ENCODE assay signal across 34 cellular contexts in the genomic region with DNA sequence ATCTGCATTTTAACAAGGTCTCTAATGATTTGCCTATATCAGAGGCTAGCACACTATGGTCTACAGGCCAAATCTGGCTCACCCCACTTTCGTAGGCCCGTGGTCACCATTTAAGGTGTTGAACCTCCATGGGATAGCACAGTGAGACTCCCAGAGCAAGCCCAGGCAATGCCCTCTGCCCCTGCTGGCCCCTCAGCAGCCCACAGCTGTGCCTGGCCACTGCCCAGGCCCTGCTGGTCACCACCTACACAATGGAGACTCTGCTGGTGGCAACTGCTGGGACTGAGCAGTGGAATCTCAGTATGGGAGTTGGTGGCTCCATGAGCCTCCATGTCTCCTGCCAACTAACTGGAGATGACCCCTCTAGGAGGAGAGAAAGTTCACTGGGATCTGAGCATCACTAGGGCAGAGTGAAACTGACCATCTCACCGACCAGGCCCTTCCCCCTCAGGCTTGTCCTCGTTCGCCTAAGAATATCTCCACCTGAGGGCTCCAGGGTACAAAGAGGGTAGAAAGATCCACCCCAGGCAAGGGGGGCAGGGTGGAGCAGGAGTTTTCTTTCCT. TPM values are rescaled to one million over a fixed set of nuclear protein-coding genes. Genes with fewer than 3 reads are reported as not detected.
"Had no signal": no experiment of that assay in that cellular context is flagged by ENCODE, and none has a peak within 500 bp of the region (broad histone marks: within the 10 kb centered on the region; RNA-seq: fewer than 3 reads in every experiment).

No MANE protein-coding gene starts in this region.

- H3K27ac Mint-ChIP-seq: activated CD4-positive, alpha-beta memory T cell treated with anti-CD3 and anti-CD28 coated beads, Interleukin-2, amount 10 ng/mL, durations not matched to agents 7 days and 5 days; activated CD4-positive, alpha-beta T cell treated with anti-CD3 and anti-CD28 coated beads, Interleukin-2, amount 10 ng/mL, durations not matched to agents 7 days and 5 days; activated naive CD8-positive, alpha-beta T cell treated with anti-CD3 and anti-CD28 coated beads, Interleukin-2, amount 10 ng/mL, durations not matched to agents 7 days and 5 days; activated T-cell treated with anti-CD3 and anti-CD28 coated beads, Interleukin-2, amount 50 U/mL, for 72 hours; activated T-helper 2 cell treated with anti-CD3 and anti-CD28 coated beads, Interferon-gamma antibody, Interleukin-2, Interleukin-4, amounts not matched to agents 10 μg/mL and 5 μg/mL and 100 μg/mL, durations not matched to agents 14 hours and 24 hours and 36 hours; T-cell had no signal

- H3K27ac ChIP-seq: adrenal gland, body of pancreas, cardiac muscle cell, SK-N-MC had no signal

- H3K4me1 ChIP-seq: adrenal gland, body of pancreas had no signal

- DNase-seq: activated CD4-positive, alpha-beta memory T cell treated with anti-CD3 and anti-CD28 coated beads, Interleukin-2, amount 10 ng/mL, durations not matched to agents 7 days and 5 days; activated CD4-positive, alpha-beta T cell treated with anti-CD3 and anti-CD28 coated beads, Interleukin-2, amount 10 ng/mL, durations not matched to agents 7 days and 5 days; activated CD4-positive, CD25-positive, alpha-beta regulatory T cell; activated gamma-delta T cell treated with Interleukin-2 at 50 U/mL for 16 hours; activated naive CD4-positive, alpha-beta T cell treated with anti-CD3 and anti-CD28 coated beads, Interleukin-2, amount 50 U/mL, for 16 hours; activated naive CD8-positive, alpha-beta T cell treated with anti-CD3 and anti-CD28 coated beads, Interleukin-2, amount 10 ng/mL, durations not matched to agents 7 days and 5 days; activated T-cell treated with anti-CD3 and anti-CD28 coated beads, Interleukin-2, amount 50 U/mL, for 72 hours; adrenal gland; anterior cingulate cortex; body of pancreas; Karpas-422; MM.1S; NCI-H1105; NCI-H1436; NCI-H1694 treated with DMSO at 0.1 percent for 48 hours; NCI-H2029 treated with DMSO at 0.1 percent for 48 hours; NCI-H345; NCI-H510A; NCI-H526 treated with DMSO at 0.1 percent for 48 hours; NCI-H82; NK-92 treated with Interleukin-12 subunit alpha and Interleukin-12 subunit beta, amount 100 ng/mL, for 24 hours; OCI-M1; RPMI8226; T-cell; T-helper 2 cell; T1000 had no signal

- H3K36me3 ChIP-seq: adrenal gland, cardiac muscle cell had no signal

- H3K4me3 Mint-ChIP-seq: activated CD4-positive, alpha-beta memory T cell treated with anti-CD3 and anti-CD28 coated beads, Interleukin-2, amount 10 ng/mL, durations not matched to agents 7 days and 5 days; activated CD4-positive, alpha-beta T cell treated with anti-CD3 and anti-CD28 coated beads, Interleukin-2, amount 10 ng/mL, durations not matched to agents 7 days and 5 days; activated naive CD8-positive, alpha-beta T cell treated with anti-CD3 and anti-CD28 coated beads, Interleukin-2, amount 10 ng/mL, durations not matched to agents 7 days and 5 days; activated T-cell treated with anti-CD3 and anti-CD28 coated beads, Interleukin-2, amount 50 U/mL, for 72 hours; T-cell had no signal

- FAIRE-seq: K562, TTC549 had no signal

- H3K27me3 ChIP-seq: adrenal gland, body of pancreas had no signal

- H3K4me3 ChIP-seq: adrenal gland, body of pancreas, cardiac muscle cell, K562, SK-N-MC had no signal

- H3K9me3 Mint-ChIP-seq: activated CD4-positive, alpha-beta memory T cell treated with anti-CD3 and anti-CD28 coated beads, Interleukin-2, amount 10 ng/mL, durations not matched to agents 7 days and 5 days; activated CD4-positive, alpha-beta T cell treated with anti-CD3 and anti-CD28 coated beads, Interleukin-2, amount 10 ng/mL, durations not matched to agents 7 days and 5 days; activated naive CD8-positive, alpha-beta T cell treated with anti-CD3 and anti-CD28 coated beads, Interleukin-2, amount 10 ng/mL, durations not matched to agents 7 days and 5 days; activated T-helper 2 cell treated with anti-CD3 and anti-CD28 coated beads, Interferon-gamma antibody, Interleukin-2, Interleukin-4, amounts not matched to agents 10 μg/mL and 5 μg/mL and 100 μg/mL, durations not matched to agents 14 hours and 24 hours and 36 hours had no signal

- H3K4me1 Mint-ChIP-seq: activated CD4-positive, alpha-beta memory T cell treated with anti-CD3 and anti-CD28 coated beads, Interleukin-2, amount 10 ng/mL, durations not matched to agents 7 days and 5 days; activated CD4-positive, alpha-beta T cell treated with anti-CD3 and anti-CD28 coated beads, Interleukin-2, amount 10 ng/mL, durations not matched to agents 7 days and 5 days; activated naive CD8-positive, alpha-beta T cell treated with anti-CD3 and anti-CD28 coated beads, Interleukin-2, amount 10 ng/mL, durations not matched to agents 7 days and 5 days; T-cell had no signal

- H3K36me3 Mint-ChIP-seq: activated naive CD8-positive, alpha-beta T cell treated with anti-CD3 and anti-CD28 coated beads, Interleukin-2, amount 10 ng/mL, durations not matched to agents 7 days and 5 days; T-cell had no signal

- ATAC-seq: activated T-cell treated with anti-CD3 and anti-CD28 coated beads, Interleukin-2, amount 50 U/mL, for 72 hours; body of pancreas; K562; Panc1; Right ventricle myocardium inferior; T-cell had no signal

- H3K27me3 Mint-ChIP-seq: activated CD4-positive, alpha-beta memory T cell treated with anti-CD3 and anti-CD28 coated beads, Interleukin-2, amount 10 ng/mL, durations not matched to agents 7 days and 5 days had no signal

- H3K9me3 ChIP-seq: adrenal gland, body of pancreas had no signal

RNA-seq across cellular contexts. Expression of a gene that starts 2.3 kb away (rescaled TPM):
- total RNA-seq: activated CD4-positive, alpha-beta memory T cell treated with anti-CD3 and anti-CD28 coated beads, Interleukin-2, amount 10 ng/mL, durations not matched to agents 7 days and 5 days; activated CD4-positive, alpha-beta T cell treated with anti-CD3 and anti-CD28 coated beads, Interleukin-2, amount 10 ng/mL, durations not matched to agents 7 days and 5 days; activated CD8-positive, alpha-beta memory T cell treated with anti-CD3 and anti-CD28 coated beads for 36 hours; activated naive CD8-positive, alpha-beta T cell treated with anti-CD3 and anti-CD28 coated beads, Interleukin-2, amount 10 ng/mL, durations not matched to agents 7 days and 5 days; activated T-cell treated with anti-CD3 and anti-CD28 coated beads, Interleukin-2, amount 50 U/mL, for 72 hours; activated T-helper 2 cell treated with anti-CD3 and anti-CD28 coated beads, Interferon-gamma antibody, Interleukin-2, Interleukin-4, amounts not matched to agents 10 μg/mL and 5 μg/mL and 100 μg/mL, durations not matched to agents 14 hours and 24 hours and 36 hours; adrenal gland; body of pancreas; cardiac muscle cell; K562; Right ventricle myocardium inferior; T-cell had no signal
- polyA plus RNA-seq: adrenal gland, cardiac muscle cell, K562 had no signal

RNA-seq across cellular contexts. Expression of a gene that starts 13.8 kb away (rescaled TPM):
- total RNA-seq: activated CD4-positive, alpha-beta memory T cell treated with anti-CD3 and anti-CD28 coated beads, Interleukin-2, amount 10 ng/mL, durations not matched to agents 7 days and 5 days; activated CD4-positive, alpha-beta T cell treated with anti-CD3 and anti-CD28 coated beads, Interleukin-2, amount 10 ng/mL, durations not matched to agents 7 days and 5 days; activated CD8-positive, alpha-beta memory T cell treated with anti-CD3 and anti-CD28 coated beads for 36 hours; activated T-cell treated with anti-CD3 and anti-CD28 coated beads, Interleukin-2, amount 50 U/mL, for 72 hours; activated T-helper 2 cell treated with anti-CD3 and anti-CD28 coated beads, Interferon-gamma antibody, Interleukin-2, Interleukin-4, amounts not matched to agents 10 μg/mL and 5 μg/mL and 100 μg/mL, durations not matched to agents 14 hours and 24 hours and 36 hours; cardiac muscle cell; K562 had no signal
- polyA plus RNA-seq: cardiac muscle cell, K562 had no signal

RNA-seq across cellular contexts. Expression of a gene that starts 44.2 kb away (rescaled TPM):
- total RNA-seq: activated CD4-positive, alpha-beta memory T cell treated with anti-CD3 and anti-CD28 coated beads, Interleukin-2, amount 10 ng/mL, durations not matched to agents 7 days and 5 days; activated CD4-positive, alpha-beta T cell treated with anti-CD3 and anti-CD28 coated beads, Interleukin-2, amount 10 ng/mL, durations not matched to agents 7 days and 5 days; activated CD8-positive, alpha-beta memory T cell treated with anti-CD3 and anti-CD28 coated beads for 36 hours; activated naive CD8-positive, alpha-beta T cell treated with anti-CD3 and anti-CD28 coated beads, Interleukin-2, amount 10 ng/mL, durations not matched to agents 7 days and 5 days; activated T-cell treated with anti-CD3 and anti-CD28 coated beads, Interleukin-2, amount 50 U/mL, for 72 hours; activated T-helper 2 cell treated with anti-CD3 and anti-CD28 coated beads, Interferon-gamma antibody, Interleukin-2, Interleukin-4, amounts not matched to agents 10 μg/mL and 5 μg/mL and 100 μg/mL, durations not matched to agents 14 hours and 24 hours and 36 hours; adrenal gland; body of pancreas; cardiac muscle cell; K562; Right ventricle myocardium inferior; T-cell had no signal
- polyA plus RNA-seq: cardiac muscle cell, K562 had no signal
